In genomic region chr1:94061513-94062443, GRCh38 we compare ENCODE assay signal across 7 cellular contexts. TPM values are rescaled to one million over a fixed set of nuclear protein-coding genes. Genes with fewer than 3 reads are reported as not detected.
DNase-seq lines count a peak whose midpoint lies in the region; ATAC-seq, FAIRE-seq and TF ChIP-seq lines count a peak whose summit lies in the region.

No MANE protein-coding gene starts in this region.

- H3K4me2 ChIP-seq in K562 (ENCODE audit: insufficient read depth, low read length) = no peak overlapping the region

- CTCF ChIA-PET in K562 (lab: Yijun Ruan, JAX; ENCODE audit: low intra/inter-chr PET ratio) = interaction anchor here (0.7 to 4.5 kb wide), 4 partner anchors 274 to 744 kb away, joined by 3 to 44 read pairs (median 4); no protein-coding TSS in a partner anchor

- H3K27me3 ChIP-seq in GM06990 (replicated peaks; ENCODE audit: control insufficient read depth, insufficient read depth, low read length) (no peaks in the 10 kb centered on the region), Peyer's patch (no peaks in the 10 kb centered on the region), K562 (ENCODE audit: control insufficient read depth in 2 of 2, insufficient read depth in 2 of 2, low read length in 2 of 2) (peaks cover 0 to 6% of the 10 kb centered on the region in 2 experiments; a peak in 2 of 5 replicates)

- H3K9me3 ChIP-seq in Peyer's patch = no peaks in the 10 kb centered on the region
- no peaks in the 10 kb centered on the region for H3K9me3 ChIP-seq in K562 (replicated peaks; ENCODE audit: control insufficient read depth, insufficient read depth, low read depth, low read length)

- H3K36me3 ChIP-seq in GM06990 (ENCODE audit: control insufficient read depth, insufficient read depth, low read length) (no peaks in the 10 kb centered on the region), Peyer's patch (no peaks in the 10 kb centered on the region), K562 (ENCODE audit: control insufficient read depth, insufficient read depth, low read length) (no peaks in the 10 kb centered on the region)

- no peaks in the 10 kb centered on the region; the same call in 1 of the 2 replicates for H4K20me1 ChIP-seq in K562 (replicated peaks; ENCODE audit: control insufficient read depth, insufficient read depth, low read length)

- intact Hi-C loops in K562 (cut with micrococcal nuclease) = loop anchor here (1.0 kb wide), 3 partner anchors 275 to 744 kb away; no protein-coding TSS in a partner anchor

- peak; percentile 95 for TF ChIP-seq CTCF in GM06990 (IDR thresholded peaks at IDR 0.05; ENCODE audit: insufficient read depth, low read length, poor library complexity, severe bottlenecking)
- TF ChIP-seq CTCF in Peyer's patch (IDR thresholded peaks at IDR 0.05) = peak; percentile 28 to 88 (median 70)
- TF ChIP-seq CTCF in K562 (IDR thresholded peaks at IDR 0.05 in 2 of 3, conservative IDR thresholded peaks at IDR 0.05 in 1 of 3; ENCODE audit: insufficient read depth in 2 of 3, low read depth in 1 of 3, low read length in 3 of 3) = peak; percentile 79 to 80 (median 79)

- peak; percentile 81 for ATAC-seq in GM21447 (IDR thresholded peaks at IDR 0.05; ENCODE audit: unreplicated experiment)
- peak; percentile 98 for ATAC-seq in K562

- no peak overlapping the region for H3K4me3 ChIP-seq in GM06990 (replicated peaks; ENCODE audit: low read depth, low read length)
- no peak overlapping the region for H3K4me3 ChIP-seq in Peyer's patch
- H3K4me3 ChIP-seq in K562 = no peak overlapping the region

- H3K4me1 ChIP-seq in Peyer's patch (peaks cover 0 to 8% (median 0%) of the 10 kb centered on the region in 4 donors), K562 (replicated peaks in 1 of 2; ENCODE audit: control insufficient read depth in 2 of 2, insufficient read depth in 2 of 2, low read length in 2 of 2) (no peaks in the 10 kb centered on the region)

- no peak for TF ChIP-seq EP300 in K562 (IDR thresholded peaks at IDR 0.05; ENCODE audit: low read length)

- peak; percentile 81 for FAIRE-seq in K562 (lab: Jason Lieb, UNC)

- TF ChIP-seq RAD21 in K562 (CRISPR knock-in tag; conservative IDR thresholded peaks at IDR 0.05 in 1 of 2, IDR thresholded peaks at IDR 0.05 in 1 of 2) = peak; percentile 76 to 89

- H3K9me1 ChIP-seq in K562 (ENCODE audit: control insufficient read depth, insufficient read depth, low read length) = no peaks in the 10 kb centered on the region

- H2AFZ ChIP-seq in K562 (ENCODE audit: low read depth, low read length) = no peak overlapping the region

- H3K9ac ChIP-seq in K562 (ENCODE audit: insufficient read depth in 1 of 2, low read depth in 2 of 2, low read length in 2 of 2) = no peak overlapping the region

- DNase-seq in GM06990 (ENCODE audit: extremely low read depth, insufficient read length) (no peak), HS-27A (ENCODE audit: low read depth) (peak; percentile 76), Peyer's patch (peak; percentile 36 to 75 (median 60)), K562 (ENCODE audit: extremely low read depth in 1 of 4, low spot score in 3 of 4) (peak; percentile 55 to 77 (median 73)), iris pigment epithelial cell (ENCODE audit: low read depth) (peak; percentile 80)
- DNase-seq in stimulated activated CD4-positive, alpha-beta T cell treated with anti-CD3 and anti-CD28 coated beads, Interleukin-12 subunit alpha, Interleukin-12 subunit beta, amount 100 ng/mL, for 4 hours = peak; percentile 5

- no TSS peak for BruUV-seq in K562 (replicated peaks; lab: Mats Ljungman, UMichigan)

- 3% methylated on average over 5 of the region's 5 CpGs for WGBS in K562 (ENCODE audit: insufficient coverage, low coverage, missing lambda C conversion rate)

- no peaks in the 10 kb centered on the region for H3K79me2 ChIP-seq in K562 (ENCODE audit: control insufficient read depth, insufficient read depth, low read length)

- POLR2A ChIA-PET in K562 (lab: Yijun Ruan, JAX) = interaction anchor here (0.6 to 0.7 kb wide), 2 partner anchors 36 to 402 kb away, joined by 3 read pairs; no protein-coding TSS in a partner anchor

- in situ Hi-C loops in K562 (cut with MboI) = loop anchor here (10.0 kb wide), 2 partner anchors 413 to 743 kb away; no protein-coding TSS in a partner anchor

- no peak for TF ChIP-seq POLR2A in Peyer's patch (IDR thresholded peaks at IDR 0.05)
- no peak for TF ChIP-seq POLR2A in K562 (conservative IDR thresholded peaks at IDR 0.05)

- H3K27ac ChIP-seq in Peyer's patch (no peak overlapping the region), K562 (ENCODE audit: extremely low read depth, low read depth, low read length) (no peak overlapping the region)

TF ChIP-seq in K562, 482 proteins besides CTCF, POLR2A, EP300 and RAD21:
- TF ChIP-seq STAT5A (IDR thresholded peaks at IDR 0.05; ENCODE audit: borderline replicate concordance, low read length) = no peak
- peak; percentile 58; the same call in 1 of the 2 replicates for TF ChIP-seq STAG1 (CRISPR knock-in tag; IDR thresholded peaks at IDR 0.05; ENCODE audit: borderline replicate concordance)
- peak; percentile 55; the same call in 1 of the 2 replicates for TF ChIP-seq SPI1 (IDR thresholded peaks at IDR 0.05; ENCODE audit: borderline replicate concordance, low read depth, low read length)
- peak; percentile 74; the same call in 1 of the 2 replicates for TF ChIP-seq ARID2 (IDR thresholded peaks at IDR 0.05)
- TF ChIP-seq CC2D1A (IDR thresholded peaks at IDR 0.05) = peak; percentile 81
- no peak for TF ChIP-seq MITF (IDR thresholded peaks at IDR 0.05)
- TF ChIP-seq RB1 (IDR thresholded peaks at IDR 0.05; ENCODE audit: low read depth) = 0 out of 2 replicates have a peak, but pooled peaks have one; percentile 25
- TF ChIP-seq SMC3 (conservative IDR thresholded peaks at IDR 0.05; ENCODE audit: insufficient read depth, low read depth, low read length) = peak; percentile 81

RNA-seq across cellular contexts. Expression of gene ABCA4, which starts 59.2 kb away (rescaled TPM):
- total RNA-seq in Peyer's patch (1 to 10 TPM; 2.1 to 7.5 (median 5.0) TPM), K562 (2014; rRNA removed) (not detected in 2 replicates), K562 (2014; rRNA removed; fragmentation: Illumina TruSeq; extraction: Trizol) (not detected in 2 replicates), K562 (2015; rRNA removed; fragmentation: Illumina TruSeq; extraction: Trizol) (not detected in 2 replicates), K562 (2021) (not detected in 2 replicates)
- total RNA-seq in K562 (2011; cell fraction: chromatin; rRNA removed; ENCODE audit: low replicate concordance) = not detected in 2 replicates
- not detected in 2 replicates for total RNA-seq in K562 (2011; cell fraction: nucleolus; rRNA removed)
- total RNA-seq in K562 (2011; cell fraction: nucleoplasm; rRNA removed) = not detected in 2 replicates
- polyA plus RNA-seq in K562 (2011; rRNA removed) (not detected in 2 replicates), K562 (2014; fragmentation: Illumina TruSeq; extraction: Trizol) (0.04 TPM in 1 of 2 replicates, not detected in the other), K562 (2014; fragmentation: Nextera tagmentation; extraction: Ambion mirVana) (under 1 TPM in 1 of 2 experiments, not detected in 1; 0.01 TPM), K562 (2014; rRNA removed) (not detected in 2 replicates)
- not detected in 2 replicates for polyA plus RNA-seq in K562 (2011; cell fraction: cytosol; rRNA removed)
- not detected in 2 replicates for polyA plus RNA-seq in K562 (2011; cell fraction: nucleus; rRNA removed)
- polyA plus RNA-seq in K562 (2012) = 0.32 TPM in 1 of 2 replicates, not detected in the other
- polyA minus RNA-seq in K562 (2011; rRNA and poly(A)+ RNA removed) = not detected in 2 replicates
- not detected in 2 replicates for polyA minus RNA-seq in K562 (2011; cell fraction: cytosol; rRNA and poly(A)+ RNA removed)
- polyA minus RNA-seq in K562 (2011; cell fraction: nucleus; rRNA and poly(A)+ RNA removed) = not detected in 2 replicates
